Comparison of ENCODE assay signal across 19 cellular contexts in the genomic region with DNA sequence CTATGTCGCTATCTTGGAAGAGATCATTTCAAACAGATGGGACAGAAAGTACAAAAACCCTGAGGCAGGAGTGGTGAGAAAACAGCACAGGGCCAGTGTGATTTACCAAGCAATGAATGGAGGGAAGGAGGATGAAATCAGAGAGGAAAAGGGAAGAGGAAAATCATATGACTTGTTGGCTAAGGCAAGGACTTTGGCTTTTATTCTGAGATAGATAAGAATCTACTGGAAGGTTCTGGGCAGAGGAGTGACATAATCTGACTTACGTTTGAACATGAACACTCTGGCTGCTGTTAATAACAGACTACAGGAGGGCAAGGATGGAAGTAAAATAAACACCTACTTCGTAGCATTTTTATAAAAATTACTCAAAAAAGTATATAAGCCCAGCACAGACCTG.
"Had no signal": no experiment of that assay in that cellular context is flagged by ENCODE, and none has a peak within 500 bp of the region (broad histone marks: within the 10 kb centered on the region; RNA-seq: fewer than 3 reads in every experiment).

No MANE protein-coding gene starts in this region.

- H3K36me3 ChIP-seq: breast epithelium, right lobe of liver, transverse colon, vagina had no signal

- H3K36me3 Mint-ChIP-seq: activated naive CD8-positive, alpha-beta T cell treated with anti-CD3 and anti-CD28 coated beads, Interleukin-2, amount 10 ng/mL, durations not matched to agents 7 days and 5 days had no signal

- H3K9me3 ChIP-seq: breast epithelium, right lobe of liver, transverse colon, vagina had no signal

- H3K27me3 ChIP-seq: breast epithelium, dorsolateral prefrontal cortex, right lobe of liver, transverse colon, vagina had no signal

- ATAC-seq: activated CD4-positive, CD25-positive, alpha-beta regulatory T cell treated with anti-CD3 and anti-CD28 coated beads, Interleukin-2, amount 50 U/mL, for 24 hours; esophagus mucosa; right lobe of liver; stimulated activated naive CD8-positive, alpha-beta T cell treated with anti-CD3 and anti-CD28 coated beads, Interleukin-15, Interleukin-2, amounts not matched to agents 100 U/mL and 50 U/mL, for 24 hours had no signal

- H3K27me3 Mint-ChIP-seq: activated naive CD8-positive, alpha-beta T cell treated with anti-CD3 and anti-CD28 coated beads, Interleukin-2, amount 10 ng/mL, durations not matched to agents 7 days and 5 days; progenitor cell of endocrine pancreas had no signal

- H3K27ac ChIP-seq: right lobe of liver, transverse colon, vagina had no signal

- H3K4me1 Mint-ChIP-seq: activated naive CD8-positive, alpha-beta T cell treated with anti-CD3 and anti-CD28 coated beads, Interleukin-2, amount 10 ng/mL, durations not matched to agents 7 days and 5 days; endodermal cell had no signal

- H3K27ac Mint-ChIP-seq: activated naive CD8-positive, alpha-beta T cell treated with anti-CD3 and anti-CD28 coated beads, Interleukin-2, amount 10 ng/mL, durations not matched to agents 7 days and 5 days; endodermal cell; nephron; progenitor cell of endocrine pancreas had no signal

- H3K4me1 ChIP-seq: breast epithelium, right lobe of liver, transverse colon had no signal

- H3K4me3 Mint-ChIP-seq: activated naive CD8-positive, alpha-beta T cell treated with anti-CD3 and anti-CD28 coated beads, Interleukin-2, amount 10 ng/mL, durations not matched to agents 7 days and 5 days; endodermal cell; nephron had no signal

- H3K4me3 ChIP-seq: breast epithelium, dorsolateral prefrontal cortex, right lobe of liver, transverse colon, vagina had no signal

- DNase-seq: activated CD4-positive, alpha-beta T cell treated with anti-CD3 and anti-CD28 coated beads, Interleukin-2, amount 50 U/mL, for 1 hour; activated CD8-positive, alpha-beta memory T cell treated with anti-CD3 and anti-CD28 coated beads for 24 hours; activated gamma-delta T cell treated with Interleukin-2 at 50 U/mL for 16 hours; activated naive CD8-positive, alpha-beta T cell treated with anti-CD3 and anti-CD28 coated beads, Interleukin-2, amount 10 ng/mL, durations not matched to agents 7 days and 5 days; aorta; dorsolateral prefrontal cortex; endodermal cell; kidney glomerular epithelial cell; occipital lobe; right lobe of liver; stimulated activated naive CD8-positive, alpha-beta T cell treated with anti-CD3 and anti-CD28 coated beads, Interleukin-15, Interleukin-2, amounts not matched to agents 100 U/mL and 50 U/mL, for 24 hours; T1000; transverse colon had no signal

- H3K9me3 Mint-ChIP-seq: activated naive CD8-positive, alpha-beta T cell treated with anti-CD3 and anti-CD28 coated beads, Interleukin-2, amount 10 ng/mL, durations not matched to agents 7 days and 5 days; endodermal cell; nephron had no signal
